In the genomic region with DNA sequence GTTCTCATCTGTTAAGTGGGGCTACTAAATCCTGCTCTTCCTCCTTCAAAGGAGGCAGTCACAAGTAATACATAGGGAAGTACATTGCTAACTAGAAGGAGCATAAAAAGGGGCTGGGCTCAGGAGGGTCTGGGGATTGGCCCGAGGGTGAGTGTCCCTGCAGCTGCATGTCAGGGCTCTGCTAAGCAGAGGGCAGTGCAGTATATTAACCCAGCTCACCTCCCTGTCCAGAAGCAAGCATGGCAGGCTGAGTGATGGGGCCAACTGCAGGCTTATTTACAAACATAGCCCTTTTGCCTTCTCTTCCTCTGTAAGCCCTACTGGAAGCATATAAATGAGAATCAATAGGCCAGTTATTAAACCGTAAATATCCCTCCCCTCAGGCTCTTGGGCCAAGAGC, we compare ENCODE assay signal across 24 cellular contexts.
"Had no signal": no experiment of that assay in that cellular context is flagged by ENCODE, and none has a peak within 500 bp of the region (broad histone marks: within the 10 kb centered on the region; RNA-seq: fewer than 3 reads in every experiment).

No MANE protein-coding gene starts in this region.

- DNase-seq: activated CD4-positive, alpha-beta T cell treated with anti-CD3 and anti-CD28 coated beads for 48 hours; activated CD4-positive, alpha-beta T cell treated with anti-CD3 and anti-CD28 coated beads, Interleukin-2, amount 50 U/mL, for 48 hours; activated CD4-positive, CD25-positive, alpha-beta regulatory T cell treated with anti-CD3 and anti-CD28 coated beads, Interleukin-2, amount 50 U/mL, for 72 hours; activated CD8-positive, alpha-beta memory T cell treated with anti-CD3 and anti-CD28 coated beads, Interleukin-2, amount 10 ng/mL, durations not matched to agents 7 days and 5 days; activated naive CD4-positive, alpha-beta T cell treated with Interleukin-2 at 50 U/mL for 16 hours; activated naive CD8-positive, alpha-beta T cell treated with anti-CD3 and anti-CD28 coated beads, Interleukin-2, amount 50 U/mL, for 24 hours; activated T-cell treated with anti-CD3 and anti-CD28 coated beads, Interleukin-2, amount 50 U/mL, for 4 hours; amniotic stem cell; body of pancreas; cerebellar nuclear complex; Kasumi-1; KBM-7; NCI-H1048; NCI-H1694; NCI-H2029; NCI-H2107; NCI-H2171 treated with DMSO at 0.1 percent for 48 hours; NCI-H345; NCI-H510A; NCI-H526 treated with DMSO at 0.1 percent for 48 hours; NCI-H82; SIG-M5; T-cell had no signal

- H3K4me3 Mint-ChIP-seq: activated CD8-positive, alpha-beta memory T cell treated with anti-CD3 and anti-CD28 coated beads, Interleukin-2, amount 10 ng/mL, durations not matched to agents 7 days and 5 days; activated naive CD8-positive, alpha-beta T cell treated with anti-CD3 and anti-CD28 coated beads, Interleukin-2, amount 50 U/mL, for 24 hours; activated T-cell treated with anti-CD3 and anti-CD28 coated beads, Interleukin-2, amount 50 U/mL, for 4 hours; T-cell had no signal

- H3K27ac Mint-ChIP-seq: activated CD8-positive, alpha-beta memory T cell treated with anti-CD3 and anti-CD28 coated beads, Interleukin-2, amount 10 ng/mL, durations not matched to agents 7 days and 5 days; activated naive CD4-positive, alpha-beta T cell treated with anti-CD3 and anti-CD28 coated beads, Interleukin-2, amount 50 U/mL, for 72 hours; activated naive CD8-positive, alpha-beta T cell treated with anti-CD3 and anti-CD28 coated beads, Interleukin-2, amount 50 U/mL, for 24 hours; T-cell had no signal

- H3K36me3 Mint-ChIP-seq: activated CD8-positive, alpha-beta memory T cell treated with anti-CD3 and anti-CD28 coated beads, Interleukin-2, amount 10 ng/mL, durations not matched to agents 7 days and 5 days; activated naive CD4-positive, alpha-beta T cell treated with anti-CD3 and anti-CD28 coated beads, Interleukin-2, amount 50 U/mL, for 72 hours; T-cell had no signal

- ATAC-seq: activated CD8-positive, alpha-beta memory T cell treated with anti-CD3 and anti-CD28 coated beads, Interleukin-2, amount 10 ng/mL, durations not matched to agents 7 days and 5 days; activated naive CD4-positive, alpha-beta T cell treated with anti-CD3 and anti-CD28 coated beads, Interleukin-2, amount 50 U/mL, for 72 hours; activated naive CD8-positive, alpha-beta T cell treated with anti-CD3 and anti-CD28 coated beads, Interleukin-2, amount 50 U/mL, for 24 hours; activated T-cell treated with anti-CD3 and anti-CD28 coated beads, Interleukin-2, amount 50 U/mL, for 4 hours; body of pancreas; T-cell had no signal

- H3K9me3 Mint-ChIP-seq: activated naive CD8-positive, alpha-beta T cell treated with anti-CD3 and anti-CD28 coated beads, Interleukin-2, amount 50 U/mL, for 24 hours; activated T-cell treated with anti-CD3 and anti-CD28 coated beads, Interleukin-2, amount 50 U/mL, for 4 hours; T-cell had no signal

- H3K27me3 Mint-ChIP-seq: activated naive CD8-positive, alpha-beta T cell treated with anti-CD3 and anti-CD28 coated beads, Interleukin-2, amount 50 U/mL, for 24 hours had no signal

- H3K4me1 Mint-ChIP-seq: activated CD8-positive, alpha-beta memory T cell treated with anti-CD3 and anti-CD28 coated beads, Interleukin-2, amount 10 ng/mL, durations not matched to agents 7 days and 5 days; activated naive CD8-positive, alpha-beta T cell treated with anti-CD3 and anti-CD28 coated beads, Interleukin-2, amount 50 U/mL, for 24 hours; T-cell had no signal
